Comparison of ENCODE assay signal across 8 cellular contexts in the genomic region with DNA sequence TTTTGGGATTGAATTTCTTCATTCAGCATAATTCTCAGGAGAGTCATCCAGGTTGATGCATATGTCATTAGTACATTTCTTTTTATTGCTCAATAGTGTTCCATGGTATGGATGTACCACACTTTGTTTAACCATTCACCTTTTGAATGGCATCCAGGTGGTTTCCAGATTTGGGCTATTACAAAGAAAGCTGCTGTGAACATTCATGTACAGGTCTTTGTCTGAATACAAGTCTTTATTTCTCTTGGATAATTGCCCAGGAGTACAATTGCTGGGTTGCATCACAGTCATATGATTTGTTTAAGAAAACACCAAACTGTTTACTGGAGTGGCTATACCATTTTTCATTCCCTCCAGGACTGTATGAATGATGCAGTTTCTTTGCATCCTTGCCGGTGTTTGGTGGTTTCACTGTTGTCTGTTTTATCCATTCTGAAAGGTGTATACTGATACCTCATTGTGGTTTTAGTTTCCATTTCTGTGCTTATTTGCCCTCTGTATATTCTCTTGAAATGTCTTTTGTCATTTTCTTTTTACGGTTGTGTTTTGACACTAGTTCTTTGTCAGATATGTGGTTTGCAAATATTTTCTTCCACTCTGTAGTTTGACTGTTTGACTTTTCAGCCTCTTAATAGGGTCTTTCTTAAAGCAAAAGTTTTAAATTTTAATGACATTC. TPM values are rescaled to one million over a fixed set of nuclear protein-coding genes. Genes with fewer than 3 reads are reported as not detected.
A peak's percentile ranks its signal among the peaks of the same experiment; 100 is the strongest.
DNase-seq lines count a peak whose midpoint lies in the region; ATAC-seq and TF ChIP-seq lines count a peak whose summit lies in the region.

No MANE protein-coding gene starts in this region.

- peaks cover 0 to 14% (median 4%) of the 10 kb centered on the region in 4 donors for H3K4me1 ChIP-seq in tibial artery

- no peaks in the 10 kb centered on the region for H3K27me3 ChIP-seq in tibial artery

- peaks cover 37% of the 10 kb centered on the region for H3K36me3 Mint-ChIP-seq in activated CD8-positive, alpha-beta T cell treated with anti-CD3 and anti-CD28 coated beads for 36 hours (ENCODE audit: low read depth)

- no peaks in the 10 kb centered on the region for H3K9me3 ChIP-seq in tibial artery

- POLR2A ChIA-PET in activated CD8-positive, alpha-beta T cell treated with anti-CD3 and anti-CD28 coated beads for 36 hours (lab: Charles Lee): interaction anchor here (1.3 kb wide), 1 partner anchor 9 kb away, joined by 5 read pairs; a partner anchor contains a TSS

- H3K27ac ChIP-seq in tibial artery: no peak overlapping the region

- CTCF ChIA-PET in activated CD8-positive, alpha-beta T cell treated with anti-CD3 and anti-CD28 coated beads for 36 hours (lab: Charles Lee): no interaction called here

- peak; percentile 34 for DNase-seq in HPDE6-E6E7 (ENCODE audit: extremely low spot score)
- DNase-seq in activated CD8-positive, alpha-beta T cell treated with anti-CD3 and anti-CD28 coated beads for 36 hours: peak; percentile 53
- peak; percentile 49 for DNase-seq in retinal pigment epithelial cell (ENCODE audit: low read depth)
- DNase-seq in cerebellar nuclear complex (lab: John Stamatoyannopoulos, UW): no peak
- DNase-seq in tibial artery: no peak
- DNase-seq in nucleus accumbens (lab: John Stamatoyannopoulos, UW): no peak

- no peaks in the 10 kb centered on the region for H3K9me3 Mint-ChIP-seq in activated CD8-positive, alpha-beta T cell treated with anti-CD3 and anti-CD28 coated beads for 36 hours

- peaks cover 47% of the 10 kb centered on the region for H3K4me1 Mint-ChIP-seq in activated CD8-positive, alpha-beta T cell treated with anti-CD3 and anti-CD28 coated beads for 36 hours (ENCODE audit: low read depth)

- H3K27ac Mint-ChIP-seq in activated CD8-positive, alpha-beta T cell treated with anti-CD3 and anti-CD28 coated beads for 36 hours: peak overlapping the region; percentile 78

- ATAC-seq in GM18498 (IDR thresholded peaks at IDR 0.05; ENCODE audit: unreplicated experiment): peak; percentile 99
- ATAC-seq in GM21528 (IDR thresholded peaks at IDR 0.05; ENCODE audit: low FRiP score, unreplicated experiment): peak; percentile 98
- peak; percentile 94 for ATAC-seq in activated CD8-positive, alpha-beta T cell treated with anti-CD3 and anti-CD28 coated beads for 36 hours

- H3K36me3 ChIP-seq in tibial artery: peaks cover 16 to 30% (median 17%) of the 10 kb centered on the region in 3 donors

- H3K4me3 ChIP-seq in retinal pigment epithelial cell (ENCODE audit: low read length) (no peak overlapping the region), tibial artery (no peak overlapping the region)

- H3K4me3 Mint-ChIP-seq in activated CD8-positive, alpha-beta T cell treated with anti-CD3 and anti-CD28 coated beads for 36 hours: no peak overlapping the region

- intact Hi-C loops in activated CD8-positive, alpha-beta T cell treated with anti-CD3 and anti-CD28 coated beads for 36 hours (cut with micrococcal nuclease): no loop called here
- intact Hi-C loops in tibial artery (cut with DNase I; ENCODE audit: low total_unique reads): no loop called here

- no peak for TF ChIP-seq CTCF in activated CD8-positive, alpha-beta T cell treated with anti-CD3 and anti-CD28 coated beads for 36 hours (IDR thresholded peaks at IDR 0.05)
- TF ChIP-seq CTCF in retinal pigment epithelial cell (conservative IDR thresholded peaks at IDR 0.05; ENCODE audit: low read depth, low read length) (no peak), tibial artery (IDR thresholded peaks at IDR 0.05) (no peak)

- H3K27me3 Mint-ChIP-seq in activated CD8-positive, alpha-beta T cell treated with anti-CD3 and anti-CD28 coated beads for 36 hours: no peaks in the 10 kb centered on the region

RNA-seq across cellular contexts. Expression of a gene that starts 8.8 kb away (rescaled TPM):
- 10 to 100 TPM; 21.6 to 23.6 TPM for total RNA-seq in activated CD8-positive, alpha-beta T cell treated with anti-CD3 and anti-CD28 coated beads for 36 hours

Comparison
In these comparisons a context has a peak if more than half of its experiments do, and no peak if none do; other contexts are left out.
1. DNase-seq: peak in HPDE6-E6E7 (single experiment), activated CD8-positive, alpha-beta T cell treated with anti-CD3 and anti-CD28 coated beads for 36 hours (single experiment) and retinal pigment epithelial cell (single experiment); none in cerebellar nuclear complex (0 of 2), tibial artery (0 of 2) and nucleus accumbens (0 of 56).
2. Peak in every context shown above with its lines, with median percentiles within 50 percentile points of each other: ATAC-seq.